Comparison of ENCODE assay signal across 12 cellular contexts in the genomic region with DNA sequence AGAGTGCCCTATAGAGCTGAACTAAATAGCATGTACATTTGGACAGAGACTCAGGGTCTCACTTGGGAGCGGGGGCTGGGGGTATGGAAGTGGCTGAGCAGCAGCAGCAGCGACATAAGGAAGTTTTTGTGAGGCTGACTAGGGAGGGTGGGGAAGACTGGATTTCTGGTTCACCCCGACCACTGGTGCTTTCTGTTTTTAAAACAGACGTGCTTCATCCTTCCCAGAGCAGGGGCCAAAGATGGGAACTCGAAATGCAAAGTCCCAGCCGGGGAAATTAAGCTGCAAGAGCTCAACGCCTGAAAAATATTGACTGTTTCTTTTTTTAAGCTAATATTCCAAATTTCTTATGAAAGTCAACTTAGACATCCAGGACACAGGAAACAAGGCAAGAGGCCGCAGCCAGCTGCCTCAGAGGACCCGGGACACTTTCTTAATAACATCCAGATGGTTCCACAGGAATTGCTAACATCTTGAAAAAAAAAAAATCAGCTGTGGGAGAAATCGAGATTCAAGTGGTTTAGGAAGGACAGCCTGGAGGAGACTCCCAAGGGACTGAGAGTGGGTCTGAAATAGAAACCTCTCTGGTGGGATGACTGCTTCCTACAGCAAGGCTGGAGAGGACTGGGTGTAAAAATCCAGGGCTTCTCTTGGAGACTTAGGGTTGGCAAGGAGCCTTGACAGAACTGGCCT.
DNase-seq lines count a peak whose midpoint lies in the region; ATAC-seq and TF ChIP-seq lines count a peak whose summit lies in the region.
"Had no signal": no experiment of that assay in that cellular context is flagged by ENCODE, and none has a peak within 500 bp of the region (broad histone marks: within the 10 kb centered on the region; RNA-seq: fewer than 3 reads in every experiment).

No MANE protein-coding gene starts in this region.

- H3K27ac ChIP-seq in smooth muscle cell (ENCODE audit: low read depth) (peak overlapping the region; percentile 8), endodermal cell (ENCODE audit: low read depth, low read length) (no peak overlapping the region)
- H3K27ac ChIP-seq: cardiac muscle cell had no signal

- no peak overlapping the region for H3K27ac Mint-ChIP-seq in endodermal cell

- H3K4me1 Mint-ChIP-seq in endodermal cell, result peaks cover 27% of the 10 kb centered on the region

- no peaks in the 10 kb centered on the region for H3K36me3 Mint-ChIP-seq in endodermal cell (ENCODE audit: low read depth)

- peak; percentile 63 for DNase-seq in EL
- peak; percentile 72 for DNase-seq in astrocyte of the spinal cord (ENCODE audit: low read depth, low spot score)
- peak; percentile 79 for DNase-seq in left ventricle myocardium superior
- no peak for DNase-seq in smooth muscle cell (lab: John Stamatoyannopoulos, UW; ENCODE audit: unreplicated experiment)
- DNase-seq in endodermal cell, result no peak
- DNase-seq: COR-L47, midbrain, NCI-H1092 had no signal

- no peak overlapping the region for H3K9ac ChIP-seq in smooth muscle cell (ENCODE audit: low read depth)
- no peak overlapping the region for H3K9ac ChIP-seq in endodermal cell (ENCODE audit: extremely low read depth, low read length, poor library complexity, severe bottlenecking)

- intact Hi-C loops in left ventricle myocardium superior (cut with micrococcal nuclease), result loop anchor here (10.0 kb wide), 2 partner anchors 116 to 216 kb away; partner anchors contain the start of gene SPRY4

- ATAC-seq in left ventricle myocardium superior (peak; percentile 89), HG03025 (IDR thresholded peaks at IDR 0.05; ENCODE audit: low FRiP score, unreplicated experiment) (no peak), HG03520 (IDR thresholded peaks at IDR 0.05; ENCODE audit: unreplicated experiment) (no peak), HG02642 (IDR thresholded peaks at IDR 0.05; ENCODE audit: poor library complexity, unreplicated experiment) (no peak)

- H3K9me3 ChIP-seq in smooth muscle cell (replicated peaks; ENCODE audit: low read depth), result no peaks in the 10 kb centered on the region
- H3K9me3 ChIP-seq in endodermal cell (ENCODE audit: control insufficient read depth, low read length), result no peaks in the 10 kb centered on the region

- H3K27me3 ChIP-seq in smooth muscle cell (ENCODE audit: low read depth) (no peaks in the 10 kb centered on the region), endodermal cell (ENCODE audit: control insufficient read depth, insufficient read depth, low read length, poor library complexity, severe bottlenecking) (no peaks in the 10 kb centered on the region)
- H3K27me3 ChIP-seq: cardiac muscle cell had no signal

- in situ Hi-C loops in astrocyte of the spinal cord (cut with HindIII; ENCODE audit: low sequenced_read_pairs), result loop anchor here (25.0 kb wide), 1 partner anchor 379 kb away; no protein-coding TSS in a partner anchor

- no peaks in the 10 kb centered on the region for H3K36me3 ChIP-seq in smooth muscle cell (ENCODE audit: low read depth)
- H3K36me3 ChIP-seq in endodermal cell (ENCODE audit: control insufficient read depth, insufficient read depth, low read length), result no peaks in the 10 kb centered on the region
- H3K36me3 ChIP-seq: cardiac muscle cell had no signal

- no peaks in the 10 kb centered on the region for H3K79me2 ChIP-seq in smooth muscle cell (ENCODE audit: low read depth)

- H2AFZ ChIP-seq in smooth muscle cell (ENCODE audit: low read depth), result peak overlapping the region; percentile 39

- H3K4me3 ChIP-seq in astrocyte of the spinal cord (ENCODE audit: low read depth, low read length), result no peak overlapping the region
- no peak overlapping the region for H3K4me3 ChIP-seq in smooth muscle cell
- H3K4me3 ChIP-seq in endodermal cell (ENCODE audit: low read length), result no peak overlapping the region
- H3K4me3 ChIP-seq: cardiac muscle cell had no signal

- peaks cover 34% of the 10 kb centered on the region for H3F3A ChIP-seq in smooth muscle cell (ENCODE audit: low read depth)

- no peak overlapping the region for H3K4me3 Mint-ChIP-seq in endodermal cell

- TF ChIP-seq CTCF in astrocyte of the spinal cord (IDR thresholded peaks at IDR 0.05; ENCODE audit: low read depth, low read length), result no peak
- TF ChIP-seq CTCF in smooth muscle cell (IDR thresholded peaks at IDR 0.05; ENCODE audit: borderline replicate concordance, insufficient read depth, poor library complexity, severe bottlenecking), result no peak
- no peak for TF ChIP-seq CTCF in endodermal cell (conservative IDR thresholded peaks at IDR 0.05)

- H3K9me3 Mint-ChIP-seq in endodermal cell, result no peaks in the 10 kb centered on the region

- WGBS in smooth muscle cell (ENCODE audit: low lambda C conversion rate), result 33% methylated on average over 10 of the region's 10 CpGs
- 92 to 99% methylated on average over 7 to 10 of the region's 10 CpGs for WGBS in endodermal cell (ENCODE audit: insufficient coverage in 1 of 2, insufficient read length in 1 of 2), 2 experiments

- no peaks in the 10 kb centered on the region for H4K20me1 ChIP-seq in smooth muscle cell (ENCODE audit: low read depth)

- peaks cover 18% of the 10 kb centered on the region for H3K4me1 ChIP-seq in smooth muscle cell (ENCODE audit: low read depth)
- peaks cover 3% of the 10 kb centered on the region for H3K4me1 ChIP-seq in endodermal cell (ENCODE audit: control insufficient read depth, insufficient read depth, low read length)

- no peaks in the 10 kb centered on the region for H3K27me3 Mint-ChIP-seq in endodermal cell (ENCODE audit: insufficient read depth)

- H3K4me2 ChIP-seq in smooth muscle cell, result peak overlapping the region; percentile 34

Comparison
In these comparisons a context has a peak if more than half of its experiments do, and no peak if none do; other contexts are left out.
1. DNase-seq: peak in EL (single experiment), astrocyte of the spinal cord (single experiment) and left ventricle myocardium superior (single experiment); none in smooth muscle cell (single experiment) and endodermal cell (single experiment).